In the genomic region with DNA sequence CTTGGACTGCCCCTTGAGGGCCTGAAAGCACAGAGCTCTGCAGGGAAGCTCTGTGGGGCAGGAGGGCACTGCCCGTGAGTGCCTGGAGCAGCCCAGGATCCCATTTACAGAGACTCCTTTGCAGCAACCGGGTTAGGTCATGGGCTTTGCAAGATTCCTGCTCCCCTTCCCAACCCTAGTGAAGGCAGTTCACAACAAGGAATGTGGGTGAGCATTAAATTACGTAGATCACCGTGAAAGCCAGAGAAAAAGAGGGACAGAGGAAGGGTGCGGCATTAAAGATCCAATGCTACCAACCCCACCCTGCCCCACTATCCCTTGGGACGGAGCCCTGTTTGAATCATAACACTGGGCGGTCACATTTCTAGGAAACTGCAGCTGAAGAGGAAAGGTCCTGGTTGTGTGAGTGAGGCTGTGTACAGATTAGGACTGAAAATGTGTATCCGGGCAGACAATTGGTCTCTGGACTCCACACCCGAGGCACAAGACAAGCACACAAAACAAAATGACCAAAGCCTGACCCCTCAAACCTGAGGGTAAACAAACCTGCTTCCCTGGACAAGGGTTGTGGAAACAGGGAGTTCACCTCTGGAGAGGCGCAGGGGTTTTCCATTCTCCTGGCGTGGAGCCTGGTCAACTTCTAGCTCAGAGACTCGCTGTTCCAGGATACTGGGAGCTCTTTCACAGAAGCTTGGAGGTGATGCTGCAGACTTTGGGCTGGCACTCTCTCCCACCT, we compare ENCODE assay signal across 1 cellular context.
TF ChIP-seq lines count a peak whose summit lies in the region.

No MANE protein-coding gene starts in this region.

TF ChIP-seq in K562, 482 proteins besides CTCF, POLR2A, EP300 and RAD21:
- TF ChIP-seq FOXM1 (IDR thresholded peaks at IDR 0.05; ENCODE audit: low read depth) (0 out of 2 replicates have a peak, but pooled peaks have one; percentile 17), FOXM1 (CRISPR knock-in tag; IDR thresholded peaks at IDR 0.05; ENCODE audit: low read depth) (no peak), MCM2 (IDR thresholded peaks at IDR 0.05; ENCODE audit: low read depth) (no peak)
